7 cellular contexts compared by ENCODE assay signal in the genomic region with DNA sequence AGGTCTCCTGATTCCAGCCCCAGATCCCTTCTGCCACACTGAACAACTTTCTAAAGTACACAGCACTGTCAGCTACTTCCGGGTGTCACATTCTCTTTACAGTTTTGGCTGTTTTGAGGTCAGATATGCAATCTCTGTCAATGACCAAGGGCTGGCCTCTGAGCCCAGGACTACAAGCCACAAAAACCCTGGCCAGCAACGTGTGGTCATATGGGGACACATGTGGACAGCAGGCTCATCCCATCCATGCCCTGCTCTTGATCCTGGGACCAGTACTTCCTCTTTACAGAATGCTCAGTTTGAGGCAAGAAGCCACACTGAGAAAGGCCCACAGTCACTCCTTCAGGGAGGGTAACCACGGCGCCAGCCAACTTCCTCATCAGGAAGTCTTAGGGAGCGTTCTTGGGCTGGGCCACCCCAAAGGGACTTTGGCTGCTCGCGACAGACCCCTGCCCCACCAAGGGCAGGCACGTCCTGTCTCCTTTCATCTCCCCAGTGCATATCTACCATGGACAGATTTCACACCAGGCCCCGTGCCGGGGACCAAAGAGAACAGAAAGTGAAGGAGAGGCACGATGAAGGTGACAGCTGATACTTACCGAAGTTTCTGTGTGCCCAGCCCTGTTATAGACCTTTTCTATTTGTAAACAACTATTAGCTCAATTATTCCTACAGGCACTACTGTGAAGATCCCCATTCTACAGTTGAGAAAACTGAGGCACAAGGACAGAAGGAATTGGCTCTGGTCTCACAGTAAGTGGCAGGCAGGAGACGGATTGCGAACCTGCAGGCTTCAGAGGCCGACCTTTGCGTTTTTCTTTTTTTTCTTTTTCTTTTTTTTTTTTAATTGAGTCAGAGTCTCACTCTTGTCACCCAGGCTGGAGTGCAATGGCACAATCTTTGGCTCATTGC. TPM values are rescaled to one million over a fixed set of nuclear protein-coding genes. Genes with fewer than 3 reads are reported as not detected.
DNase-seq lines count a peak whose midpoint lies in the region; ATAC-seq and FAIRE-seq lines count a peak whose summit lies in the region.

No MANE protein-coding gene starts in this region.

- POLR2A ChIA-PET in T-cell (lab: Charles Lee) = no interaction called here

- no peaks in the 10 kb centered on the region for H3K27me3 Mint-ChIP-seq in T-cell
- H3K27me3 Mint-ChIP-seq in stimulated activated naive CD8-positive, alpha-beta T cell treated with anti-CD3 and anti-CD28 coated beads, Interleukin-15, amount 100 ng/mL, for 72 hours = no peaks in the 10 kb centered on the region

- H3K36me3 Mint-ChIP-seq in T-cell = peaks cover 48% of the 10 kb centered on the region

- H3K4me1 Mint-ChIP-seq in T-cell = peaks cover 76 to 91% (median 85%) of the 10 kb centered on the region in 3 donors
- peaks cover 89% of the 10 kb centered on the region for H3K4me1 Mint-ChIP-seq in stimulated activated naive CD8-positive, alpha-beta T cell treated with anti-CD3 and anti-CD28 coated beads, Interleukin-15, amount 100 ng/mL, for 72 hours

- peak; percentile 62 for ATAC-seq in HG02973 (IDR thresholded peaks at IDR 0.05; ENCODE audit: unreplicated experiment)
- ATAC-seq in T-cell (replicated peaks in 1 of 4) = peak; percentile 62 to 74 (median 66)
- ATAC-seq in stimulated activated naive CD8-positive, alpha-beta T cell treated with anti-CD3 and anti-CD28 coated beads, Interleukin-15, amount 100 ng/mL, for 72 hours = peak; percentile 73

- CTCF ChIA-PET in T-cell (lab: Charles Lee) = interaction anchor here in 1 of 2 donors (0.6 to 1.3 kb wide), 4 partner anchors 19 to 239 kb away, joined by 3 to 7 read pairs (median 4); a partner anchor contains a TSS

- no peaks in the 10 kb centered on the region for H3K9me3 Mint-ChIP-seq in T-cell
- H3K9me3 Mint-ChIP-seq in stimulated activated naive CD8-positive, alpha-beta T cell treated with anti-CD3 and anti-CD28 coated beads, Interleukin-15, amount 100 ng/mL, for 72 hours = no peaks in the 10 kb centered on the region

- DNase-seq in GM19239 (ENCODE audit: insufficient read length, low spot score) (peak; percentile 53), T-cell (peak in 14 of 34 experiments; percentile 5 to 46 (median 16)), head of caudate nucleus (peak in 29 of 42 donors; percentile 10 to 71 (median 39)), NCI-H510A (lab: John Stamatoyannopoulos, UW) (no peak), NCI-H2107 treated with DMSO at 0.1 percent for 48 hours (lab: John Stamatoyannopoulos, UW; ENCODE audit: unreplicated experiment) (no peak)
- peak; percentile 12 to 32 for DNase-seq in stimulated activated naive CD8-positive, alpha-beta T cell treated with anti-CD3 and anti-CD28 coated beads, Interleukin-15, amount 100 ng/mL, for 72 hours

- peak; percentile 91 for FAIRE-seq in GM19239 (lab: Jason Lieb, UNC)

- intact Hi-C loops in head of caudate nucleus (cut with DNase I) = no loop called here

- H3K27ac Mint-ChIP-seq in T-cell = peak overlapping the region; percentile 86 to 94
- H3K27ac Mint-ChIP-seq in stimulated activated naive CD8-positive, alpha-beta T cell treated with anti-CD3 and anti-CD28 coated beads, Interleukin-15, amount 100 ng/mL, for 72 hours = peak overlapping the region; percentile 92 to 97

- peak overlapping the region; percentile 59 to 82 (median 60) for H3K4me3 Mint-ChIP-seq in T-cell
- H3K4me3 Mint-ChIP-seq in stimulated activated naive CD8-positive, alpha-beta T cell treated with anti-CD3 and anti-CD28 coated beads, Interleukin-15, amount 100 ng/mL, for 72 hours = peak overlapping the region; percentile 74 to 77

RNA-seq across cellular contexts. Expression of a gene that starts 37.3 kb away (rescaled TPM):
- 100 to 1,000 TPM; 305 to 437 (median 331) TPM for total RNA-seq in T-cell

RNA-seq across cellular contexts. Expression of a gene that starts 43.2 kb away (rescaled TPM):
- total RNA-seq in T-cell = not detected

Comparison
In these comparisons a context has a peak if more than half of its experiments do, and no peak if none do; other contexts are left out.
1. DNase-seq: peak in GM19239 (single experiment), head of caudate nucleus (29 of 42) and stimulated activated naive CD8-positive, alpha-beta T cell treated with anti-CD3 and anti-CD28 coated beads, Interleukin-15, amount 100 ng/mL, for 72 hours (2 of 2); none in NCI-H510A (single experiment) and NCI-H2107 treated with DMSO at 0.1 percent for 48 hours (single experiment).
2. Peak in every context shown above with its lines, with median percentiles within 50 percentile points of each other: ATAC-seq.